ENCODE assay signal across 23 cellular contexts in genomic region chr9:113822315-113822714, GRCh38.
"Had no signal": no experiment of that assay in that cellular context is flagged by ENCODE, and none has a peak within 500 bp of the region (broad histone marks: within the 10 kb centered on the region; RNA-seq: fewer than 3 reads in every experiment).

No MANE protein-coding gene starts in this region.

- H3K4me1 ChIP-seq: esophagus muscularis mucosa, foreskin keratinocyte, gastroesophageal sphincter, heart left ventricle, left lung, lower lobe of right lung had no signal

- H3K4me3 ChIP-seq: coronary artery, dorsolateral prefrontal cortex, esophagus muscularis mucosa, gastroesophageal sphincter, heart left ventricle, left lung, lower lobe of right lung, mucosa of descending colon had no signal

- H3K9me3 ChIP-seq: lower lobe of right lung, mucosa of descending colon had no signal

- H3K36me3 ChIP-seq: esophagus muscularis mucosa, gastroesophageal sphincter, heart left ventricle, left lung, lower lobe of right lung had no signal

- H3K4me3 Mint-ChIP-seq: mesothelial cell of epicardium, naive B cell had no signal

- H3K4me1 Mint-ChIP-seq: mesothelial cell of epicardium, naive B cell had no signal

- H3K27ac Mint-ChIP-seq: mesothelial cell of epicardium, naive B cell had no signal

- H3K36me3 Mint-ChIP-seq: mesothelial cell of epicardium had no signal

- ATAC-seq: foreskin keratinocyte, gastroesophageal sphincter, heart left ventricle, left cardiac atrium, left lung, left ventricle myocardium superior, lower lobe of right lung, mucosa of descending colon had no signal

- H3K27ac ChIP-seq: coronary artery, dorsolateral prefrontal cortex, esophagus muscularis mucosa, foreskin keratinocyte, gastroesophageal sphincter, heart left ventricle, left lung, lower lobe of right lung had no signal

- DNase-seq: dermis blood vessel endothelial cell; dorsolateral prefrontal cortex; effector CD4-positive, alpha-beta T cell; effector memory CD4-positive, alpha-beta T cell; foreskin keratinocyte; heart left ventricle; hippocampal formation; left cardiac atrium; left lung; left ventricle myocardium superior; lower lobe of right lung; mesenchymal stem cell; mucosa of descending colon; naive B cell had no signal

- FAIRE-seq: colon, endothelial cell of umbilical vein, frontal cortex, islet of Langerhans, keratinocyte had no signal

- H3K27me3 ChIP-seq: esophagus muscularis mucosa, gastroesophageal sphincter, left lung had no signal
